ENCODE assay signal across 8 cellular contexts in genomic region chr20:31572701-31573554, GRCh38. TPM values are rescaled to one million over a fixed set of nuclear protein-coding genes. Genes with fewer than 3 reads are reported as not detected.
DNase-seq lines count a peak whose midpoint lies in the region; ATAC-seq and TF ChIP-seq lines count a peak whose summit lies in the region.

No MANE protein-coding gene starts in this region.

- no peaks in the 10 kb centered on the region for H3K9me3 Mint-ChIP-seq in activated naive CD8-positive, alpha-beta T cell (ENCODE audit: low read depth)
- H3K9me3 Mint-ChIP-seq in osteocyte (ENCODE audit: unreplicated experiment): no peaks in the 10 kb centered on the region

- H3K27ac ChIP-seq in SK-N-SH (ENCODE audit: low read depth in 2 of 2, low read length in 1 of 2): peak overlapping the region; percentile 93 to 97
- peak overlapping the region; percentile 94 for H3K27ac ChIP-seq in thymus (ENCODE audit: low read depth)

- peak; percentile 90 for ATAC-seq in HG02610 (IDR thresholded peaks at IDR 0.05; ENCODE audit: unreplicated experiment)

- H3K27ac Mint-ChIP-seq in activated naive CD8-positive, alpha-beta T cell: peak overlapping the region; percentile 76
- H3K27ac Mint-ChIP-seq in osteocyte (ENCODE audit: unreplicated experiment): peak overlapping the region; percentile 93

- peak overlapping the region; percentile 90 for H3K4me3 Mint-ChIP-seq in activated naive CD8-positive, alpha-beta T cell
- H3K4me3 Mint-ChIP-seq in osteocyte (ENCODE audit: unreplicated experiment): peak overlapping the region; percentile 73

- peak overlapping the region; percentile 84 for H3K4me3 ChIP-seq in GM08714 (ENCODE audit: low read length)
- peak overlapping the region; percentile 52 to 59 for H3K4me3 ChIP-seq in SK-N-SH (ENCODE audit: low read depth in 2 of 2, low read length in 1 of 2)
- H3K4me3 ChIP-seq in thymus (ENCODE audit: low read length): peak overlapping the region; percentile 61

- H3K9me2 ChIP-seq in SK-N-SH: no peaks in the 10 kb centered on the region

- peaks cover 17% of the 10 kb centered on the region; the same call in 1 of the 2 replicates for H3K79me2 ChIP-seq in SK-N-SH (ENCODE audit: insufficient read depth)

- POLR2A ChIA-PET in SK-N-SH (lab: Yijun Ruan, JAX): interaction anchor here (0.6 to 8.9 kb wide), 11 partner anchors 10 to 308 kb away, joined by 3 to 181 read pairs (median 4); partner anchors contain the start of gene ID1

- TF ChIP-seq RAD21 in SK-N-SH (IDR thresholded peaks at IDR 0.05; ENCODE audit: low read length): no peak; the same call in 1 of the 2 replicates

- CTCF ChIA-PET in SK-N-SH (lab: Yijun Ruan, JAX): interaction anchor here (0.7 to 31.0 kb wide), 5 partner anchors 14 to 151 kb away, joined by 3 to 1802 read pairs (median 11); partner anchors contain the start of gene ID1

- H3F3A ChIP-seq in SK-N-SH (replicated peaks; ENCODE audit: insufficient read depth): peaks cover 50% of the 10 kb centered on the region

- TF ChIP-seq CTCF in SK-N-SH (IDR thresholded peaks at IDR 0.05) (no peak), osteocyte (IDR thresholded peaks at IDR 0.05) (no peak)

- intact Hi-C loops in head of caudate nucleus (cut with DNase I): no loop called here

- H2AFZ ChIP-seq in SK-N-SH (ENCODE audit: low read depth): no peak overlapping the region; the same call in 1 of the 2 replicates

- no peaks in the 10 kb centered on the region for H3K27me3 Mint-ChIP-seq in activated naive CD8-positive, alpha-beta T cell
- H3K27me3 Mint-ChIP-seq in osteocyte (ENCODE audit: unreplicated experiment): no peaks in the 10 kb centered on the region

- H3K4me1 ChIP-seq in SK-N-SH (ENCODE audit: control insufficient read depth in 1 of 2, insufficient read depth in 2 of 2, low read depth in 1 of 2, low read length in 1 of 2) (peaks cover 45 to 48% of the 10 kb centered on the region in 2 experiments), thymus (ENCODE audit: control insufficient read depth, insufficient read depth, low read length) (peaks cover 9% of the 10 kb centered on the region)

- 1% methylated on average over 40 of the region's 63 CpGs for WGBS in SK-N-SH (ENCODE audit: low lambda C conversion rate)
- 1% methylated on average over 63 of the region's 63 CpGs for WGBS in thymus

- H3K4me1 Mint-ChIP-seq in activated naive CD8-positive, alpha-beta T cell (ENCODE audit: low read depth): peaks cover 27% of the 10 kb centered on the region
- peaks cover 40% of the 10 kb centered on the region for H3K4me1 Mint-ChIP-seq in osteocyte (ENCODE audit: unreplicated experiment)

- peak overlapping the region; percentile 91 for H3K4me2 ChIP-seq in SK-N-SH

- DNase-seq in NCI-H1092 (lab: John Stamatoyannopoulos, UW): peak; percentile 97
- DNase-seq in SK-N-SH: peak; percentile 93
- DNase-seq in head of caudate nucleus: peak; percentile 65 to 96 (median 88)
- peak; percentile 97 for DNase-seq in osteocyte (ENCODE audit: extremely low spot score, unreplicated experiment)

- H3K27me3 ChIP-seq in SK-N-SH (ENCODE audit: insufficient read depth): no peaks in the 10 kb centered on the region
- no peaks in the 10 kb centered on the region for H3K27me3 ChIP-seq in thymus (ENCODE audit: control insufficient read depth, insufficient read depth)

- no peaks in the 10 kb centered on the region for H3K36me3 Mint-ChIP-seq in activated naive CD8-positive, alpha-beta T cell
- H3K36me3 Mint-ChIP-seq in osteocyte (ENCODE audit: unreplicated experiment): no peaks in the 10 kb centered on the region

- H3K9ac ChIP-seq in SK-N-SH: peak overlapping the region; percentile 93

- no peaks in the 10 kb centered on the region for H3K9me3 ChIP-seq in SK-N-SH
- H3K9me3 ChIP-seq in thymus (ENCODE audit: control insufficient read depth): no peaks in the 10 kb centered on the region

- peak; percentile 63 to 94 for TF ChIP-seq EP300 in SK-N-SH (IDR thresholded peaks at IDR 0.05; ENCODE audit: borderline replicate concordance in 1 of 2, low read depth in 1 of 2, low read length in 1 of 2)

- H4K20me1 ChIP-seq in SK-N-SH (ENCODE audit: insufficient read depth): no peaks in the 10 kb centered on the region

- H3K36me3 ChIP-seq in SK-N-SH (replicated peaks in 1 of 2; ENCODE audit: control insufficient read depth in 1 of 2, insufficient read depth in 2 of 2, low read length in 1 of 2) (peaks cover 0 to 5% of the 10 kb centered on the region in 2 experiments), thymus (ENCODE audit: control insufficient read depth, insufficient read depth) (peaks cover 10% of the 10 kb centered on the region)

TF ChIP-seq in SK-N-SH, 30 proteins besides CTCF, POLR2A, EP300 and RAD21 (continues in another document):
- TF ChIP-seq TCF12 (IDR thresholded peaks at IDR 0.05) (peak; percentile 83), NRF1 (IDR thresholded peaks at IDR 0.05; ENCODE audit: low read depth, low read length) (peak; percentile 40), MAX (IDR thresholded peaks at IDR 0.05; ENCODE audit: low read depth) (peak; percentile 72; the same call in 1 of the 2 replicates), TAF1 (IDR thresholded peaks at IDR 0.05; ENCODE audit: borderline replicate concordance, low read depth, low read length) (peak; percentile 72), NFIC (IDR thresholded peaks at IDR 0.05; ENCODE audit: borderline replicate concordance) (peak; percentile 92), GATA2 (CRISPR knock-in tag; IDR thresholded peaks at IDR 0.05) (peak; percentile 33; the same call in 1 of the 2 replicates), ZBTB33 (IDR thresholded peaks at IDR 0.05; ENCODE audit: borderline replicate concordance, low read depth) (peak; percentile 81), SIN3A (IDR thresholded peaks at IDR 0.05; ENCODE audit: borderline replicate concordance, low read depth, low read length) (peak; percentile 67; the same call in 1 of the 2 replicates), RXRA (IDR thresholded peaks at IDR 0.05; ENCODE audit: borderline replicate concordance, low read depth) (peak; percentile 86; the same call in 1 of the 2 replicates), IRF3 (IDR thresholded peaks at IDR 0.05; ENCODE audit: low read depth, low read length) (no peak), REST (IDR thresholded peaks at IDR 0.05; ENCODE audit: low read depth, low read length) (peak; percentile 23; the same call in 1 of the 2 replicates)

RNA-seq across cellular contexts. Expression of gene ID1, which starts 32.2 kb away (rescaled TPM):
- polyA plus RNA-seq in SK-N-SH (2012; rRNA removed) (324 and 493 TPM in 2 replicates), thymus (138 TPM)
- polyA plus RNA-seq in SK-N-SH (2012; cell fraction: cytosol; rRNA removed): 194 and 301 TPM in 2 replicates
- polyA plus RNA-seq in SK-N-SH (2012; cell fraction: nucleus; rRNA removed): 945 and 1,537 TPM in 2 replicates
- 8.2 TPM in 2 replicates for total RNA-seq in osteocyte

RNA-seq across cellular contexts. Expression of gene HM13, which starts 58.7 kb away (rescaled TPM):
- 160 and 176 TPM in 2 replicates for polyA plus RNA-seq in SK-N-SH (2012; rRNA removed)
- 86.0 and 123 TPM in 2 replicates for polyA plus RNA-seq in SK-N-SH (2012; cell fraction: cytosol; rRNA removed)
- 153 and 200 TPM in 2 replicates for polyA plus RNA-seq in SK-N-SH (2012; cell fraction: nucleus; rRNA removed)
- total RNA-seq in osteocyte: 173 and 203 TPM in 2 replicates
- 87.5 TPM for polyA plus RNA-seq in thymus

Comparison
In these comparisons a context has a peak if more than half of its experiments do, and no peak if none do; other contexts are left out.
1. Peak in every context shown above with its lines: DNase-seq, ATAC-seq, H3K4me3 ChIP-seq and H3K27ac ChIP-seq.